In the genomic region with DNA sequence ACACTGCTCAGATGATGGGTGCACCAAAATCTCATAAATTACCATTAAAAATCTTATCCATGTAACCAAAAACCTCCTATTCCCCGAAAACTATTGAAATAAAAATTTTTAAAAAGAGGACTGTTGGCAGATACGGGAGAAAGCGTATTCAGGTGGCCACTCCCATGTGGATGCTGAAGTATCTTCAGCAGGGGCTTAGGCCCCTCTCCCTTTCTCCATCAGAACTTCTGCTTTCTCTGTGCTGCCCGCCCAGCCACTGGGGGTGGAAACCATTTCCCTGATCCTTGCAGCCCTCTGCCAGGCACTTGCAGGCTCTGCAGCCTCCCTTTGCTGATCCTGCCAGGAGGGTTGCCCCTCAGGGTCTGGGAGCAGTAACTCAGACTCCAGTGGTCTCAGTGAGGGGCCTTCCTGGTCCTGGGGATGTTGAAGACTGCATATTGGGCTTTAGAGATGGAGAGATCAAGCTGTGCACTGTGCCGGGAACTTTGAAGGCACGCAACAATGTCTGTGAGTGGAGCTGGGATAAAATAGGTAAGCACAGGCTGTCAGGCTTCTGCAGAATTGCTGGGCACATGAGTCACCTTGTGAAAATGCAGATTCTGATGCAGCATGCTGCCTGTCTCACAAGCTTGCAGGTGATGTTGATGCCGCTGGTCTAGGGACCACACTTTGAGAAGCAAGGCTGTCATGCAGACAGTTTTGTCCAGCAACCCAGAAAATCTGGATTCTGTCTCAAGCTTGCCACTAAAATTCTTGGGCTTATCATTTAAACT, we compare ENCODE assay signal across 23 cellular contexts. TPM values are rescaled to one million over a fixed set of nuclear protein-coding genes. Genes with fewer than 3 reads are reported as not detected.
"Had no signal": no experiment of that assay in that cellular context is flagged by ENCODE, and none has a peak within 500 bp of the region (broad histone marks: within the 10 kb centered on the region; RNA-seq: fewer than 3 reads in every experiment).

No MANE protein-coding gene starts in this region.

- H3K36me3 ChIP-seq: colonic mucosa, esophagus squamous epithelium, gastrocnemius medialis, heart right ventricle, left lung, lower lobe of right lung had no signal

- DNase-seq: cerebellar nuclear complex; colonic mucosa; dermis blood vessel endothelial cell; dorsolateral prefrontal cortex; effector CD4-positive, alpha-beta T cell; effector memory CD4-positive, alpha-beta T cell; erythroblast; esophagus squamous epithelium; foreskin fibroblast; foreskin melanocyte; gastrocnemius medialis; glutamatergic neuron; head of caudate nucleus; heart right ventricle; hippocampal formation; immature natural killer cell; left cardiac atrium; left lung; left ventricle myocardium superior; lower lobe of right lung; mucosa of descending colon; naive B cell had no signal

- H3K9me3 ChIP-seq: colonic mucosa, esophagus squamous epithelium, gastrocnemius medialis, heart right ventricle, left lung, lower lobe of right lung, mucosa of descending colon had no signal

- H3K27me3 ChIP-seq: colonic mucosa, esophagus squamous epithelium, gastrocnemius medialis, heart right ventricle, left lung had no signal

- H3K4me3 ChIP-seq: colonic mucosa, dorsolateral prefrontal cortex, esophagus squamous epithelium, gastrocnemius medialis, heart right ventricle, left lung, lower lobe of right lung, mucosa of descending colon had no signal

- H3K27ac ChIP-seq: colonic mucosa, dorsolateral prefrontal cortex, epithelial cell of prostate, esophagus squamous epithelium, gastrocnemius medialis, heart right ventricle, left lung, lower lobe of right lung had no signal

RNA-seq across cellular contexts. Expression of a gene that starts 59.6 kb away (rescaled TPM):
- total RNA-seq: dermis blood vessel endothelial cell had no signal
